ENCODE assay signal across 1 cellular context in genomic region chr21:36129219-36129618, GRCh38.
TF ChIP-seq lines count a peak whose summit lies in the region.

No MANE protein-coding gene starts in this region.

TF ChIP-seq in IMR-90, 13 proteins besides CTCF, POLR2A, EP300 and RAD21:
- no peak for TF ChIP-seq ELK1 (IDR thresholded peaks at IDR 0.05; ENCODE audit: borderline replicate concordance, low read depth, low read length)
- no peak for TF ChIP-seq MAFK (IDR thresholded peaks at IDR 0.05; ENCODE audit: low read depth, low read length)
- TF ChIP-seq, protein P1, sequence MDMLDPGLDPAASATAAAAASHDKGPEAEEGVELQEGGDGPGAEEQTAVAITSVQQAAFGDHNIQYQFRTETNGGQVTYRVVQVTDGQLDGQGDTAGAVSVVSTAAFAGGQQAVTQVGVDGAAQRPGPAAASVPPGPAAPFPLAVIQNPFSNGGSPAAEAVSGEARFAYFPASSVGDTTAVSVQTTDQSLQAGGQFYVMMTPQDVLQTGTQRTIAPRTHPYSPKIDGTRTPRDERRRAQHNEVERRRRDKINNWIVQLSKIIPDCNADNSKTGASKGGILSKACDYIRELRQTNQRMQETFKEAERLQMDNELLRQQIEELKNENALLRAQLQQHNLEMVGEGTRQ (IDR thresholded peaks at IDR 0.05; ENCODE audit: low read depth, low read length): no peak
- TF ChIP-seq RFX5 (IDR thresholded peaks at IDR 0.05; ENCODE audit: low read depth, low read length): no peak
- TF ChIP-seq CHD1 (IDR thresholded peaks at IDR 0.05; ENCODE audit: low read depth, low read length): no peak
- TF ChIP-seq MAZ (IDR thresholded peaks at IDR 0.05; ENCODE audit: borderline replicate concordance, low read depth, low read length): no peak
- no peak for TF ChIP-seq NFE2L2 (IDR thresholded peaks at IDR 0.05; ENCODE audit: low read depth, low read length)
- no peak for TF ChIP-seq BHLHE40 (IDR thresholded peaks at IDR 0.05; ENCODE audit: low read depth, low read length)
- TF ChIP-seq CEBPB (IDR thresholded peaks at IDR 0.05; ENCODE audit: low read depth, low read length): no peak
- no peak for TF ChIP-seq FOS (IDR thresholded peaks at IDR 0.05; ENCODE audit: low read depth, low read length)
- TF ChIP-seq MXI1 (IDR thresholded peaks at IDR 0.05; ENCODE audit: borderline replicate concordance, low read depth, low read length): no peak
- TF ChIP-seq SMC3 (IDR thresholded peaks at IDR 0.05; ENCODE audit: low read depth, low read length): no peak
- TF ChIP-seq RCOR1 (IDR thresholded peaks at IDR 0.05; ENCODE audit: insufficient replicate concordance, low read length): no peak
